In the genomic region with DNA sequence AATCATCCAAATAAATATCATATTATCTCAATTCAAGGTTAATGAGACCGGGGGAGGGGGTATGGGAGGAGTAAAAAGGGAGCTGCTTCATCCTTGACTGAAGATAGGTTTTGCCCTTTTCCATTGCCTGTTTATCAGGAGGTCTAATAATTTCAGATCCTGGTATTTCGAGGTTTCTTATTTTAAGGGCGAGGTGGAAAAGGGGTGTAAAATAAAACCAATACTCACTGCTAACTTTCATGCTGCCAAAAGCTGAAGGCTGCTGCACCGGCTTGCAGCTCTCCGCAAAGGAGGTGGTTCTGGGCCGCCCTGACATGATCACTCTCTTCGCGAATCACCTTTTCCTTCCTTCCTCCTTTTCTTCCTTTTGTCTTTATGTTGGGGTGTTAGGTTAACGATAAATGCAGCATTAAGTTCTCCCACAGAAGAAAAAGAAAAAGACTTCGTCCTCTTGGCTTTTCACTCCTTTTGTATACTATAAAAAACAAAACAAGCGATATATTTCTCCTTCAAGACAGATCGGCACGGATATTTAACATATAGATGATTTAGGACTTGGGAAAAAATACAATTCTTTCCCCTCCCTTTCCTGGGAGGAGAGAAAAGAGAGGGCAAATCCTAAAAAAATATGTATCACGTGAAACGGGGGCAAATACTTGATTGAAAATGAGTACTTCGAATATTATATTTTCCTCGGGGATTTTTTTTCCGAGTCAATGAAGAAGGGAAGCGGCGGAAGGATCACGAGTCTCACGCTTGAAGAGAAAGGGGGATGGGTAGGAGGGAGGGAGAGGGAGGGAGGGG, we compare ENCODE assay signal across 1 cellular context.
TF ChIP-seq lines count a peak whose summit lies in the region.

No MANE protein-coding gene starts in this region.

TF ChIP-seq in HEK293, 187 proteins besides CTCF, POLR2A, EP300 and RAD21 (continued from another document and continues in another):
- TF ChIP-seq INSM2 (tag by site-specific recombination; IDR thresholded peaks at IDR 0.05) (0 out of 2 replicates have a peak, but pooled peaks have one; percentile 19), ZNF501 (tag by site-specific recombination; IDR thresholded peaks at IDR 0.05) (no peak), ZNF266 (tag by site-specific recombination; IDR thresholded peaks at IDR 0.05; ENCODE audit: low read depth) (no peak), ZXDB (tag by site-specific recombination; IDR thresholded peaks at IDR 0.05) (no peak), REPIN1 (tag by site-specific recombination; IDR thresholded peaks at IDR 0.05; ENCODE audit: low read depth) (no peak), ZNF114 (tag by site-specific recombination; IDR thresholded peaks at IDR 0.05) (no peak), ZNF24 (tag by site-specific recombination; IDR thresholded peaks at IDR 0.05) (no peak), MZF1 (tag by site-specific recombination; IDR thresholded peaks at IDR 0.05; ENCODE audit: borderline replicate concordance) (no peak), SCRT1 (tag by site-specific recombination; IDR thresholded peaks at IDR 0.05; ENCODE audit: borderline replicate concordance) (no peak), ZFHX2 (tag by site-specific recombination; conservative IDR thresholded peaks at IDR 0.05) (peak; percentile 17; the same call in 1 of the 2 replicates), ZNF76 (tag by site-specific recombination; IDR thresholded peaks at IDR 0.05; ENCODE audit: borderline replicate concordance, low read depth) (no peak), ZNF202 (tag by site-specific recombination; IDR thresholded peaks at IDR 0.05; ENCODE audit: borderline replicate concordance) (no peak), ZNF366 (tag by site-specific recombination; conservative IDR thresholded peaks at IDR 0.05) (peak; percentile 71), BCL11A (tag by site-specific recombination; IDR thresholded peaks at IDR 0.05; ENCODE audit: low read depth) (0 out of 2 replicates have a peak, but pooled peaks have one; percentile 27), TSHZ1 (tag by site-specific recombination; IDR thresholded peaks at IDR 0.05; ENCODE audit: borderline replicate concordance) (no peak), SETDB1 (IDR thresholded peaks at IDR 0.05; ENCODE audit: insufficient read length, low read length) (no peak), SP3 (tag by site-specific recombination; IDR thresholded peaks at IDR 0.05) (no peak; the same call in 1 of the 2 replicates), HOXD13 (CRISPR knock-in tag; IDR thresholded peaks at IDR 0.05; ENCODE audit: borderline replicate concordance) (no peak), ZNF157 (tag by site-specific recombination; IDR thresholded peaks at IDR 0.05) (no peak), PRDM6 (tag by site-specific recombination; IDR thresholded peaks at IDR 0.05) (no peak), REST (tag by site-specific recombination; IDR thresholded peaks at IDR 0.05) (no peak), SCRT2 (tag by site-specific recombination; IDR thresholded peaks at IDR 0.05) (no peak), ZNF707 (tag by site-specific recombination; IDR thresholded peaks at IDR 0.05) (no peak), ZIC2 (tag by site-specific recombination; IDR thresholded peaks at IDR 0.05) (no peak), IKZF3 (tag by site-specific recombination; IDR thresholded peaks at IDR 0.05) (0 out of 2 replicates have a peak, but pooled peaks have one; percentile 16), ZNF624 (tag by site-specific recombination; IDR thresholded peaks at IDR 0.05) (no peak), ZNF132 (tag by site-specific recombination; IDR thresholded peaks at IDR 0.05; ENCODE audit: borderline replicate concordance) (no peak), ZNF791 (tag by site-specific recombination; IDR thresholded peaks at IDR 0.05) (no peak), KLF8 (tag by site-specific recombination; IDR thresholded peaks at IDR 0.05) (no peak), KLF10 (tag by site-specific recombination; IDR thresholded peaks at IDR 0.05) (no peak), ZNF335 (tag by site-specific recombination; conservative IDR thresholded peaks at IDR 0.05) (peak; percentile 74), ZNF473 (tag by site-specific recombination; IDR thresholded peaks at IDR 0.05) (no peak), ZNF654 (tag by site-specific recombination; IDR thresholded peaks at IDR 0.05; ENCODE audit: low read depth) (no peak), ZNF19 (tag by site-specific recombination; IDR thresholded peaks at IDR 0.05; ENCODE audit: low read depth) (no peak), ZNF785 (tag by site-specific recombination; IDR thresholded peaks at IDR 0.05) (no peak)
- TF ChIP-seq, protein P1, sequence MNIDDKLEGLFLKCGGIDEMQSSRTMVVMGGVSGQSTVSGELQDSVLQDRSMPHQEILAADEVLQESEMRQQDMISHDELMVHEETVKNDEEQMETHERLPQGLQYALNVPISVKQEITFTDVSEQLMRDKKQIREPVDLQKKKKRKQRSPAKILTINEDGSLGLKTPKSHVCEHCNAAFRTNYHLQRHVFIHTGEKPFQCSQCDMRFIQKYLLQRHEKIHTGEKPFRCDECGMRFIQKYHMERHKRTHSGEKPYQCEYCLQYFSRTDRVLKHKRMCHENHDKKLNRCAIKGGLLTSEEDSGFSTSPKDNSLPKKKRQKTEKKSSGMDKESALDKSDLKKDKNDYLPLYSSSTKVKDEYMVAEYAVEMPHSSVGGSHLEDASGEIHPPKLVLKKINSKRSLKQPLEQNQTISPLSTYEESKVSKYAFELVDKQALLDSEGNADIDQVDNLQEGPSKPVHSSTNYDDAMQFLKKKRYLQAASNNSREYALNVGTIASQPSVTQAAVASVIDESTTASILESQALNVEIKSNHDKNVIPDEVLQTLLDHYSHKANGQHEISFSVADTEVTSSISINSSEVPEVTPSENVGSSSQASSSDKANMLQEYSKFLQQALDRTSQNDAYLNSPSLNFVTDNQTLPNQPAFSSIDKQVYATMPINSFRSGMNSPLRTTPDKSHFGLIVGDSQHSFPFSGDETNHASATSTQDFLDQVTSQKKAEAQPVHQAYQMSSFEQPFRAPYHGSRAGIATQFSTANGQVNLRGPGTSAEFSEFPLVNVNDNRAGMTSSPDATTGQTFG (tag by site-specific recombination; IDR thresholded peaks at IDR 0.05; ENCODE audit: borderline replicate concordance), result no peak
- TF ChIP-seq, protein P2, sequence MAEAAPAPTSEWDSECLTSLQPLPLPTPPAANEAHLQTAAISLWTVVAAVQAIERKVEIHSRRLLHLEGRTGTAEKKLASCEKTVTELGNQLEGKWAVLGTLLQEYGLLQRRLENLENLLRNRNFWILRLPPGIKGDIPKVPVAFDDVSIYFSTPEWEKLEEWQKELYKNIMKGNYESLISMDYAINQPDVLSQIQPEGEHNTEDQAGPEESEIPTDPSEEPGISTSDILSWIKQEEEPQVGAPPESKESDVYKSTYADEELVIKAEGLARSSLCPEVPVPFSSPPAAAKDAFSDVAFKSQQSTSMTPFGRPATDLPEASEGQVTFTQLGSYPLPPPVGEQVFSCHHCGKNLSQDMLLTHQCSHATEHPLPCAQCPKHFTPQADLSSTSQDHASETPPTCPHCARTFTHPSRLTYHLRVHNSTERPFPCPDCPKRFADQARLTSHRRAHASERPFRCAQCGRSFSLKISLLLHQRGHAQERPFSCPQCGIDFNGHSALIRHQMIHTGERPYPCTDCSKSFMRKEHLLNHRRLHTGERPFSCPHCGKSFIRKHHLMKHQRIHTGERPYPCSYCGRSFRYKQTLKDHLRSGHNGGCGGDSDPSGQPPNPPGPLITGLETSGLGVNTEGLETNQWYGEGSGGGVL (tag by site-specific recombination; IDR thresholded peaks at IDR 0.05), result no peak; the same call in 1 of the 2 replicates
- TF ChIP-seq, protein P3, sequence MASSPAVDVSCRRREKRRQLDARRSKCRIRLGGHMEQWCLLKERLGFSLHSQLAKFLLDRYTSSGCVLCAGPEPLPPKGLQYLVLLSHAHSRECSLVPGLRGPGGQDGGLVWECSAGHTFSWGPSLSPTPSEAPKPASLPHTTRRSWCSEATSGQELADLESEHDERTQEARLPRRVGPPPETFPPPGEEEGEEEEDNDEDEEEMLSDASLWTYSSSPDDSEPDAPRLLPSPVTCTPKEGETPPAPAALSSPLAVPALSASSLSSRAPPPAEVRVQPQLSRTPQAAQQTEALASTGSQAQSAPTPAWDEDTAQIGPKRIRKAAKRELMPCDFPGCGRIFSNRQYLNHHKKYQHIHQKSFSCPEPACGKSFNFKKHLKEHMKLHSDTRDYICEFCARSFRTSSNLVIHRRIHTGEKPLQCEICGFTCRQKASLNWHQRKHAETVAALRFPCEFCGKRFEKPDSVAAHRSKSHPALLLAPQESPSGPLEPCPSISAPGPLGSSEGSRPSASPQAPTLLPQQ (tag by site-specific recombination; IDR thresholded peaks at IDR 0.05), result no peak
- TF ChIP-seq, protein P4, sequence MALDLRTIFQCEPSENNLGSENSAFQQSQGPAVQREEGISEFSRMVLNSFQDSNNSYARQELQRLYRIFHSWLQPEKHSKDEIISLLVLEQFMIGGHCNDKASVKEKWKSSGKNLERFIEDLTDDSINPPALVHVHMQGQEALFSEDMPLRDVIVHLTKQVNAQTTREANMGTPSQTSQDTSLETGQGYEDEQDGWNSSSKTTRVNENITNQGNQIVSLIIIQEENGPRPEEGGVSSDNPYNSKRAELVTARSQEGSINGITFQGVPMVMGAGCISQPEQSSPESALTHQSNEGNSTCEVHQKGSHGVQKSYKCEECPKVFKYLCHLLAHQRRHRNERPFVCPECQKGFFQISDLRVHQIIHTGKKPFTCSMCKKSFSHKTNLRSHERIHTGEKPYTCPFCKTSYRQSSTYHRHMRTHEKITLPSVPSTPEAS (tag by site-specific recombination; IDR thresholded peaks at IDR 0.05), result no peak
- TF ChIP-seq, protein P5, sequence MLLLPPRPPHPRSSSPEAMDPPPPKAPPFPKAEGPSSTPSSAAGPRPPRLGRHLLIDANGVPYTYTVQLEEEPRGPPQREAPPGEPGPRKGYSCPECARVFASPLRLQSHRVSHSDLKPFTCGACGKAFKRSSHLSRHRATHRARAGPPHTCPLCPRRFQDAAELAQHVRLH (tag by site-specific recombination; IDR thresholded peaks at IDR 0.05), result no peak
